In the genomic region with DNA sequence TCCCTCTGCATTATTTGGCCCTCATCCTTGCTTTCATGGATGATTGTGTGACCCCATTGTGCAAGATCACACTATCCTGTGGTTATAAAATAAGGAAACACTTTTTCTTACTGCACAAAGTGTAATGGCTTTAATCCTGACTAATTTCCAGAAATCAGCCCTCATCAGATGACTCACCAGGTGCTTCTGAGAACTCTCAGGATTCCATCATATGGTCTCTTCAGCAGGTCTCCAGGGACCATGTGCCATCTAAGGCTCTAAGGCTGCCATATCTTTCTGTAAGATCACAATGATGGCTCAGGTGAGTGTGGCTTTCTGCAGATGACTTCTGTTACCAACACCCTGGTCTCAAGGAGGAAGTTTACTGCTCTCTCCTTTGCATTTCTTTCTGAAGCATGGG, we compare ENCODE assay signal across 9 cellular contexts. TPM values are rescaled to one million over a fixed set of nuclear protein-coding genes. Genes with fewer than 3 reads are reported as not detected.
A peak's percentile ranks its signal among the peaks of the same experiment; 100 is the strongest.
DNase-seq lines count a peak whose midpoint lies in the region; ATAC-seq and TF ChIP-seq lines count a peak whose summit lies in the region.
"Had no signal": no experiment of that assay in that cellular context is flagged by ENCODE, and none has a peak within 500 bp of the region (broad histone marks: within the 10 kb centered on the region; RNA-seq: fewer than 3 reads in every experiment).

No MANE protein-coding gene starts in this region.

- H3F3A ChIP-seq in GM23248 (ENCODE audit: insufficient read depth): no peaks in the 10 kb centered on the region

- ATAC-seq in GM19023 (IDR thresholded peaks at IDR 0.05; ENCODE audit: unreplicated experiment): peak; percentile 90
- ATAC-seq in HG03521 (IDR thresholded peaks at IDR 0.05; ENCODE audit: unreplicated experiment): peak; percentile 51
- ATAC-seq: T-helper 17 cell had no signal

- no peak overlapping the region for H2AFZ ChIP-seq in GM23248
- no peak overlapping the region for H2AFZ ChIP-seq in neuronal stem cell (ENCODE audit: low read length)

- intact Hi-C loops in sigmoid colon (cut with DNase I): no loop called here

- in situ Hi-C loops in GM23248 (cut with MboI): no loop called here

- no peaks in the 10 kb centered on the region for H3K79me1 ChIP-seq in neuronal stem cell (ENCODE audit: low read depth, low read length)

- no peaks in the 10 kb centered on the region for H3K36me3 ChIP-seq in GM23248 (ENCODE audit: low read depth)
- no peaks in the 10 kb centered on the region for H3K36me3 ChIP-seq in sigmoid colon
- H3K36me3 ChIP-seq in neuronal stem cell (replicated peaks in 1 of 2; ENCODE audit: control insufficient read depth in 2 of 2, insufficient read depth in 2 of 2, low read length in 2 of 2): no peaks in the 10 kb centered on the region

- H4K91ac ChIP-seq in neuronal stem cell (ENCODE audit: low read depth, low read length, poor library complexity): no peak overlapping the region

- H3K14ac ChIP-seq in neuronal stem cell (ENCODE audit: low read length): no peak overlapping the region

- no peak overlapping the region for H3K4ac ChIP-seq in neuronal stem cell (ENCODE audit: low read length)

- H2BK12ac ChIP-seq in neuronal stem cell (ENCODE audit: low read length): no peak overlapping the region

- H2BK15ac ChIP-seq in neuronal stem cell (ENCODE audit: low read length): no peak overlapping the region

- no peaks in the 10 kb centered on the region for H4K20me1 ChIP-seq in GM23248 (ENCODE audit: insufficient read depth)

- H3K79me2 ChIP-seq in GM23248 (ENCODE audit: insufficient read depth): no peaks in the 10 kb centered on the region

- peak; percentile 63 for DNase-seq in GM23248
- peak; percentile 44 for DNase-seq in kidney tubule cell (ENCODE audit: low spot score)
- no peak for DNase-seq in sigmoid colon
- DNase-seq in neuronal stem cell (ENCODE audit: low spot score): no peak
- no peak for DNase-seq in activated T-cell treated with anti-CD3 and anti-CD28 coated beads, Interleukin-2, amount 50 U/mL, for 48 hours
- DNase-seq: hippocampal formation, T-helper 17 cell had no signal

- no peaks in the 10 kb centered on the region for H3K9me3 ChIP-seq in GM23248 (ENCODE audit: low read depth)
- H3K9me3 ChIP-seq in sigmoid colon: no peaks in the 10 kb centered on the region
- no peaks in the 10 kb centered on the region for H3K9me3 ChIP-seq in neuronal stem cell (replicated peaks in 1 of 2; ENCODE audit: control insufficient read depth in 2 of 2, insufficient read depth in 1 of 2, low read depth in 1 of 2, low read length in 2 of 2)

- H3K9me2 ChIP-seq in GM23248 (ENCODE audit: insufficient read depth): no peaks in the 10 kb centered on the region

- H3K9ac ChIP-seq in GM23248 (no peak overlapping the region), neuronal stem cell (ENCODE audit: low read depth, low read length, poor library complexity) (no peak overlapping the region)

- no peak for TF ChIP-seq EP300 in sigmoid colon (IDR thresholded peaks at IDR 0.05)

- H3K18ac ChIP-seq in neuronal stem cell (ENCODE audit: low read length): no peak overlapping the region

- H2AK5ac ChIP-seq in neuronal stem cell (ENCODE audit: low read depth, low read length): no peak overlapping the region

- TF ChIP-seq CTCF in sigmoid colon (IDR thresholded peaks at IDR 0.05): no peak

- TF ChIP-seq POLR2A in sigmoid colon (IDR thresholded peaks at IDR 0.05): no peak

- H4K8ac ChIP-seq in neuronal stem cell (ENCODE audit: low read depth, low read length): no peak overlapping the region

- H3K4me1 ChIP-seq in GM23248 (ENCODE audit: insufficient read depth): no peaks in the 10 kb centered on the region
- H3K4me1 ChIP-seq in sigmoid colon: no peaks in the 10 kb centered on the region
- H3K4me1 ChIP-seq in neuronal stem cell (ENCODE audit: control insufficient read depth in 2 of 2, insufficient read depth in 1 of 2, low read depth in 1 of 2, low read length in 2 of 2): no peaks in the 10 kb centered on the region

- H3K4me2 ChIP-seq in GM23248 (ENCODE audit: unreplicated experiment) (no peak overlapping the region), neuronal stem cell (ENCODE audit: insufficient read depth, low read length, poor library complexity, severe bottlenecking) (no peak overlapping the region)

- no peak overlapping the region for H3K4me3 ChIP-seq in GM23248
- H3K4me3 ChIP-seq in sigmoid colon: no peak overlapping the region
- H3K4me3 ChIP-seq in neuronal stem cell (ENCODE audit: low read length in 2 of 2): no peak overlapping the region

- no peaks in the 10 kb centered on the region for H3K27me3 ChIP-seq in GM23248 (replicated peaks; ENCODE audit: insufficient read depth)
- H3K27me3 ChIP-seq in sigmoid colon: no peaks in the 10 kb centered on the region
- H3K27me3 ChIP-seq in neuronal stem cell (ENCODE audit: control insufficient read depth in 3 of 3, insufficient read depth in 3 of 3, low read depth in 1 of 3, low read length in 3 of 3): no peaks in the 10 kb centered on the region

- H3K27ac ChIP-seq in GM23248 (no peak overlapping the region), sigmoid colon (no peak overlapping the region), neuronal stem cell (replicated peaks; ENCODE audit: low read length) (no peak overlapping the region)

- no peak overlapping the region for H2BK5ac ChIP-seq in neuronal stem cell (ENCODE audit: low read length)

- H3K23ac ChIP-seq in neuronal stem cell (ENCODE audit: low read depth, low read length, poor library complexity): no peak overlapping the region

- H2BK120ac ChIP-seq in neuronal stem cell (ENCODE audit: low read depth, low read length): no peak overlapping the region

RNA-seq across cellular contexts. Expression of a gene that starts 27.3 kb away (rescaled TPM):
- total RNA-seq in GM23248 (2014; rRNA removed; shearing (Covaris generic)): 16.6 and 26.8 TPM in 2 replicates
- polyA plus RNA-seq in GM23248 (2016; fragmentation: Nextera tagmentation; extraction: Ambion mirVana): 24.9 and 26.1 TPM in 2 replicates
- 10 to 100 TPM; 24.2 to 36.7 (median 33.4) TPM for total RNA-seq in sigmoid colon
- 1 to 10 TPM; 1.2 to 2.0 (median 1.4) TPM for polyA plus RNA-seq in sigmoid colon
- 10.3 TPM for polyA plus RNA-seq in neuronal stem cell (2013, experiment 1 of 2)
- 8.9 TPM for polyA plus RNA-seq in neuronal stem cell (2013, experiment 2 of 2)

Comparison
In these comparisons a context has a peak if more than half of its experiments do, and no peak if none do; other contexts are left out.
1. DNase-seq: peak in GM23248 (single experiment) and kidney tubule cell (single experiment); none in sigmoid colon (single experiment), neuronal stem cell (single experiment) and activated T-cell treated with anti-CD3 and anti-CD28 coated beads, Interleukin-2, amount 50 U/mL, for 48 hours (0 of 2).